30 cellular contexts compared by ENCODE assay signal in the genomic region with DNA sequence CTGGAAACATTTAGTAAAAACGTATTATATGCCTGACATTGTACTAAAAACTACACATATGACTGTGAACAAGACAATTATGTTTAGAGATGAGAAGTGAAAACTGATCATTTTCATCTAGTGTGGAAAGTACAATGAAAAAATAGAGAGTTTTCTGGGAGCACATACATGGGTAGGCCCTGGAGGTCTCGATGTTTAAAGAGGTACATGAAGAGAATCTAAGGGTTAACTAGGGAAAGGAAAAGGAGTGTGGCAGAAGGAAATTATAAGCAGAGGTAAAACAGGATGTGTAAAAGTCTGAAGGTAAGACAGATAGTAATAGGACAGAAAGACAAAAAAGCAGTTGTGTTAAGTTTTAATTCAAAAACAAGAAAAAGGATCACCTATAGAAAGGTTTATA.
"Had no signal": no experiment of that assay in that cellular context is flagged by ENCODE, and none has a peak within 500 bp of the region (broad histone marks: within the 10 kb centered on the region; RNA-seq: fewer than 3 reads in every experiment).

No MANE protein-coding gene starts in this region.

- H3K4me1 Mint-ChIP-seq: activated B cell treated with CpG ODN at 0.5 μM for 24 hours; activated T-helper 17 cell treated with anti-CD3 and anti-CD28 coated beads, Interleukin-2, amount 50 U/mL, for 72 hours had no signal

- H3K4me3 Mint-ChIP-seq: activated B cell treated with CpG ODN at 0.5 μM for 24 hours; activated CD4-positive, alpha-beta memory T cell treated with anti-CD3 and anti-CD28 coated beads, Interleukin-2, amount 10 ng/mL, durations not matched to agents 7 days and 5 days; activated naive CD8-positive, alpha-beta T cell treated with anti-CD3 and anti-CD28 coated beads, Interleukin-2, amount 50 U/mL, for 24 hours; activated T-helper 17 cell treated with anti-CD3 and anti-CD28 coated beads, Interleukin-2, amount 50 U/mL, for 72 hours; T-cell had no signal

- ATAC-seq: activated naive CD8-positive, alpha-beta T cell treated with anti-CD3 and anti-CD28 coated beads, Interleukin-2, amount 50 U/mL, for 24 hours; activated T-helper 17 cell treated with anti-CD3 and anti-CD28 coated beads, Interleukin-2, amount 50 U/mL, for 72 hours; body of pancreas; Panc1; Right ventricle myocardium inferior; T-cell had no signal

- H3K4me3 ChIP-seq: ascending aorta, body of pancreas, SK-N-MC had no signal

- H3K36me3 Mint-ChIP-seq: activated naive CD4-positive, alpha-beta T cell treated with anti-CD3 and anti-CD28 coated beads, Interleukin-2, amount 50 U/mL, for 72 hours had no signal

- H3K27me3 Mint-ChIP-seq: activated B cell treated with CpG ODN at 0.5 μM for 24 hours; activated CD4-positive, alpha-beta memory T cell treated with anti-CD3 and anti-CD28 coated beads, Interleukin-2, amount 10 ng/mL, durations not matched to agents 7 days and 5 days; activated naive CD8-positive, alpha-beta T cell treated with anti-CD3 and anti-CD28 coated beads, Interleukin-2, amount 50 U/mL, for 24 hours; activated T-helper 17 cell treated with anti-CD3 and anti-CD28 coated beads, Interleukin-2, amount 50 U/mL, for 72 hours; T-cell had no signal

- H3K4me1 ChIP-seq: ascending aorta had no signal

- DNase-seq: activated B cell treated with CpG ODN at 0.5 μM for 24 hours; activated CD4-positive, alpha-beta memory T cell treated with anti-CD3 and anti-CD28 coated beads, Interleukin-2, amount 10 ng/mL, durations not matched to agents 7 days and 5 days; activated CD4-positive, alpha-beta T cell treated with anti-CD3 and anti-CD28 coated beads for 1 hour; activated CD4-positive, alpha-beta T cell treated with anti-CD3 and anti-CD28 coated beads, Interleukin-2, amount 50 U/mL, for 1 hour; activated CD8-positive, alpha-beta memory T cell treated with anti-CD3 and anti-CD28 coated beads, Interleukin-2, amount 50 U/mL, for 4 hours; activated gamma-delta T cell; activated naive CD8-positive, alpha-beta T cell treated with anti-CD3 and anti-CD28 coated beads, Interleukin-2, amount 50 U/mL, for 24 hours; activated T-cell treated with anti-CD3 and anti-CD28 coated beads, Interleukin-2, amount 50 U/mL, for 1 hour; amniotic stem cell; body of pancreas; central memory CD4-positive, alpha-beta T cell; Kasumi-1; KBM-7; NCI-H1092; NCI-H1417; NCI-H1930; NCI-H2171 treated with DMSO at 0.1 percent for 48 hours; NCI-H226; NCI-H526; OCI-M1; RPMI8226; T-cell; T-helper 2 cell; T1000 had no signal

- H3K36me3 ChIP-seq: ascending aorta had no signal

- H3K27me3 ChIP-seq: ascending aorta, body of pancreas had no signal

- H3K27ac ChIP-seq: ascending aorta, body of pancreas, SK-N-MC had no signal

- H3K9me3 ChIP-seq: ascending aorta, body of pancreas had no signal

- H3K27ac Mint-ChIP-seq: activated B cell treated with CpG ODN at 0.5 μM for 24 hours; activated CD4-positive, alpha-beta memory T cell treated with anti-CD3 and anti-CD28 coated beads, Interleukin-2, amount 10 ng/mL, durations not matched to agents 7 days and 5 days; activated naive CD4-positive, alpha-beta T cell treated with anti-CD3 and anti-CD28 coated beads, Interleukin-2, amount 50 U/mL, for 72 hours; activated naive CD8-positive, alpha-beta T cell treated with anti-CD3 and anti-CD28 coated beads, Interleukin-2, amount 50 U/mL, for 24 hours; activated T-helper 17 cell treated with anti-CD3 and anti-CD28 coated beads, Interleukin-2, amount 50 U/mL, for 72 hours had no signal

- H3K9me3 Mint-ChIP-seq: activated B cell treated with CpG ODN at 0.5 μM for 24 hours; activated CD4-positive, alpha-beta memory T cell treated with anti-CD3 and anti-CD28 coated beads, Interleukin-2, amount 10 ng/mL, durations not matched to agents 7 days and 5 days; activated naive CD4-positive, alpha-beta T cell treated with anti-CD3 and anti-CD28 coated beads, Interleukin-2, amount 50 U/mL, for 72 hours; activated naive CD8-positive, alpha-beta T cell treated with anti-CD3 and anti-CD28 coated beads, Interleukin-2, amount 50 U/mL, for 24 hours; activated T-helper 17 cell treated with anti-CD3 and anti-CD28 coated beads, Interleukin-2, amount 50 U/mL, for 72 hours; T-cell had no signal
